21 cellular contexts compared by ENCODE assay signal in the genomic region with DNA sequence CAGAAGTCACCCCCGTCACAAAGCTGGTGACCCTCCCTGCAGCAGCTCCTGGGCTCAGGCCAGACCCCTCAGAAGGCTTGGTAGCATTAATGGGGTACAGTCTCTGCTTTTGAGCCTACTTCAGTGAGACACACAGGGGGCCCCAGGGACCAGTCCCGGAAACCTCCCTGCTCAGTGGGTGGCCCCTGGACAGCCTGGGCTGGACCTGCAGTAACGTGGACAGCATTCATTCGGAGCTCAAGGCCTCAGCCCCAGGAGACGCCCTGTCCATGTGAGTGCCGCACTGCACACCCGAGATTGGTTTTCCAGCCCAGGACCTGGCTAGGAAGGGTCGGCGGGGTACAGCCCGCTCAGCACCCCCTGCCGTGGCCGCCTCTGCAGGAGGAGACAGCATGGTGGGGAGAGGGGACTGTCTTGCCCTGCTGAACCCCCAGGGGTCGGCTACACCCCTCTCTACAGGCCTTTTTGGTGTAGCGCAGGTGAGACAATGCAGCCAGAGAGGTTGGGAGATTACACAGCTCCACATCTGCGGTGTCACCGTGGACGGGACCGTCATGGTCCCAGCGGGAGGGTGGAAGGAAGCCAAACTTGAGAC.
DNase-seq lines count a peak whose midpoint lies in the region; ATAC-seq, FAIRE-seq and TF ChIP-seq lines count a peak whose summit lies in the region.
"Had no signal": no experiment of that assay in that cellular context is flagged by ENCODE, and none has a peak within 500 bp of the region (broad histone marks: within the 10 kb centered on the region; RNA-seq: fewer than 3 reads in every experiment).

No MANE protein-coding gene starts in this region.

- H3K9me3 ChIP-seq in A549 = no peaks in the 10 kb centered on the region
- H3K9me3 ChIP-seq in BLaER1 = no peaks in the 10 kb centered on the region
- H3K9me3 ChIP-seq in T-helper 17 cell (ENCODE audit: control insufficient read depth, low read length, poor library complexity, severe bottlenecking) = no peaks in the 10 kb centered on the region
- H3K9me3 ChIP-seq in neuronal stem cell (replicated peaks in 1 of 2; ENCODE audit: control insufficient read depth in 2 of 2, insufficient read depth in 1 of 2, low read depth in 1 of 2, low read length in 2 of 2) = no peaks in the 10 kb centered on the region

- WGBS in A549 (ENCODE audit: missing lambda C conversion rate) = 96% methylated on average over 9 of the region's 19 CpGs
- no CpG with 5 or more reads among the region's 19 CpGs for WGBS in neuronal stem cell (ENCODE audit: extremely low coverage in 2 of 2, insufficient read length in 2 of 2, insufficient replicate concordance in 1 of 2), 2 donors

- peaks cover 8% of the 10 kb centered on the region; the same call in 1 of the 2 replicates for H3K36me3 ChIP-seq in BLaER1
- H3K36me3 ChIP-seq in neuronal stem cell (replicated peaks in 1 of 2; ENCODE audit: control insufficient read depth in 2 of 2, insufficient read depth in 2 of 2, low read length in 2 of 2) = peaks cover 0 to 3% of the 10 kb centered on the region in 2 donors

- POLR2A ChIA-PET in A549 (lab: Yijun Ruan, JAX) = no interaction called here

- H4K91ac ChIP-seq in neuronal stem cell (ENCODE audit: low read depth, low read length, poor library complexity) = no peak overlapping the region

- no peak for TF ChIP-seq POLR2A in A549 (IDR thresholded peaks at IDR 0.05; ENCODE audit: low read length)

- peak overlapping the region; percentile 19 for H2BK5ac ChIP-seq in neuronal stem cell (ENCODE audit: low read length)

- H2BK120ac ChIP-seq in neuronal stem cell (ENCODE audit: low read depth, low read length) = no peak overlapping the region

- no peak overlapping the region for H2BK15ac ChIP-seq in neuronal stem cell (ENCODE audit: low read length)

- H3K27me3 ChIP-seq in BLaER1 (no peaks in the 10 kb centered on the region), neuronal stem cell (ENCODE audit: control insufficient read depth in 3 of 3, insufficient read depth in 3 of 3, low read depth in 1 of 3, low read length in 3 of 3) (no peaks in the 10 kb centered on the region)

- no peak for TF ChIP-seq CTCF in A549 (IDR thresholded peaks at IDR 0.05)
- TF ChIP-seq CTCF in HFFc6 (IDR thresholded peaks at IDR 0.05) = no peak

- H3K36me3 Mint-ChIP-seq in T-helper 17 cell (ENCODE audit: low read depth) (peaks cover 4% of the 10 kb centered on the region), HFFc6 (ENCODE audit: low read depth) (peaks cover 16% of the 10 kb centered on the region)

- ATAC-seq in A549 (no peak), T-helper 17 cell (no peak)
- ATAC-seq: HCT116, Panc1 had no signal

- H4K20me1 ChIP-seq in BLaER1 = no peaks in the 10 kb centered on the region

- no peak for TF ChIP-seq EP300 in A549 (IDR thresholded peaks at IDR 0.05)

- H3K27ac ChIP-seq in A549 (peak overlapping the region; percentile 81 to 93), BLaER1 (no peak overlapping the region), neuronal stem cell (replicated peaks; ENCODE audit: low read length) (no peak overlapping the region)
- H3K27ac ChIP-seq: C4-2B had no signal

- DNase-seq in A549 (ENCODE audit: low read depth in 1 of 2, low spot score in 1 of 2) = no peak
- no peak for DNase-seq in T-helper 17 cell
- DNase-seq in neuronal stem cell (ENCODE audit: low spot score) = no peak
- no peak for DNase-seq in SIG-M5 (lab: John Stamatoyannopoulos, UW)
- DNase-seq in 8988T = no peak
- no peak for DNase-seq in HFFc6
- DNase-seq: CD8-positive, alpha-beta memory T cell; DMS53; GDM1; GOT3; Kasumi-1; NCI-H1417; NCI-H1694 treated with DMSO at 0.1 percent for 48 hours; NCI-H2081 treated with DMSO at 0.1 percent for 48 hours; NCI-H2171 treated with DMSO at 0.1 percent for 48 hours had no signal

- no peak for FAIRE-seq in A549 (lab: Jason Lieb, UNC)
- FAIRE-seq: D721Med, GM19239 had no signal

- H3K9ac ChIP-seq in BLaER1 (no peak overlapping the region; the same call in 1 of the 2 replicates), neuronal stem cell (ENCODE audit: low read depth, low read length, poor library complexity) (peak overlapping the region; percentile 18)

- H3K4me2 ChIP-seq in A549 (peak overlapping the region; percentile 27), BLaER1 (peak overlapping the region; percentile 82), neuronal stem cell (ENCODE audit: insufficient read depth, low read length, poor library complexity, severe bottlenecking) (no peak overlapping the region)

- H2BK12ac ChIP-seq in neuronal stem cell (ENCODE audit: low read length) = no peak overlapping the region

- H3K4me3 ChIP-seq in A549 = no peak overlapping the region
- H3K4me3 ChIP-seq in BLaER1 = no peak overlapping the region
- no peak overlapping the region for H3K4me3 ChIP-seq in neuronal stem cell (ENCODE audit: low read length in 2 of 2)

- peak overlapping the region; percentile 23 for H2AK5ac ChIP-seq in neuronal stem cell (ENCODE audit: low read depth, low read length)

- no peak for TF ChIP-seq RAD21 in A549 (conservative IDR thresholded peaks at IDR 0.05 in 1 of 2, IDR thresholded peaks at IDR 0.05 in 1 of 2)

- H3K79me1 ChIP-seq in neuronal stem cell (ENCODE audit: low read depth, low read length) = peaks cover 2% of the 10 kb centered on the region

- no peak overlapping the region for H2AFZ ChIP-seq in neuronal stem cell (ENCODE audit: low read length)

- peaks cover 49% of the 10 kb centered on the region for H3K4me1 ChIP-seq in A549
- peaks cover 66% of the 10 kb centered on the region for H3K4me1 ChIP-seq in BLaER1
- H3K4me1 ChIP-seq in neuronal stem cell (ENCODE audit: control insufficient read depth in 2 of 2, insufficient read depth in 1 of 2, low read depth in 1 of 2, low read length in 2 of 2) = peaks cover 9 to 11% of the 10 kb centered on the region in 2 donors

- no peaks in the 10 kb centered on the region for H3K9me3 Mint-ChIP-seq in HFFc6

- H3K4me3 Mint-ChIP-seq in T-helper 17 cell (no peak overlapping the region), HFFc6 (no peak overlapping the region)

- peak overlapping the region; percentile 27 for H3K23ac ChIP-seq in neuronal stem cell (ENCODE audit: low read depth, low read length, poor library complexity)

- no peak overlapping the region for H3K4ac ChIP-seq in neuronal stem cell (ENCODE audit: low read length)

- H3K27me3 Mint-ChIP-seq in T-helper 17 cell (peaks cover 8% of the 10 kb centered on the region), HFFc6 (ENCODE audit: insufficient read depth) (peaks cover 2% of the 10 kb centered on the region)

- H3K14ac ChIP-seq in neuronal stem cell (ENCODE audit: low read length) = no peak overlapping the region

- CTCF ChIA-PET in A549 (lab: Yijun Ruan, JAX) = no interaction called here

- peak overlapping the region; percentile 62 for H3K18ac ChIP-seq in neuronal stem cell (ENCODE audit: low read length)

- H4K8ac ChIP-seq in neuronal stem cell (ENCODE audit: low read depth, low read length) = no peak overlapping the region

- H3K27ac Mint-ChIP-seq in T-helper 17 cell = peak overlapping the region; percentile 27
- no peak overlapping the region for H3K27ac Mint-ChIP-seq in HFFc6
- H3K27ac Mint-ChIP-seq: CD8-positive, alpha-beta memory T cell had no signal

- H3K4me1 Mint-ChIP-seq in T-helper 17 cell (peaks cover 7% of the 10 kb centered on the region), HFFc6 (ENCODE audit: low read depth) (peaks cover 42% of the 10 kb centered on the region)

TF ChIP-seq in A549, 52 proteins besides CTCF, POLR2A, EP300 and RAD21:
- no peak for TF ChIP-seq RCOR1 (IDR thresholded peaks at IDR 0.05; ENCODE audit: low read depth, low read length)
- TF ChIP-seq, protein P1, sequence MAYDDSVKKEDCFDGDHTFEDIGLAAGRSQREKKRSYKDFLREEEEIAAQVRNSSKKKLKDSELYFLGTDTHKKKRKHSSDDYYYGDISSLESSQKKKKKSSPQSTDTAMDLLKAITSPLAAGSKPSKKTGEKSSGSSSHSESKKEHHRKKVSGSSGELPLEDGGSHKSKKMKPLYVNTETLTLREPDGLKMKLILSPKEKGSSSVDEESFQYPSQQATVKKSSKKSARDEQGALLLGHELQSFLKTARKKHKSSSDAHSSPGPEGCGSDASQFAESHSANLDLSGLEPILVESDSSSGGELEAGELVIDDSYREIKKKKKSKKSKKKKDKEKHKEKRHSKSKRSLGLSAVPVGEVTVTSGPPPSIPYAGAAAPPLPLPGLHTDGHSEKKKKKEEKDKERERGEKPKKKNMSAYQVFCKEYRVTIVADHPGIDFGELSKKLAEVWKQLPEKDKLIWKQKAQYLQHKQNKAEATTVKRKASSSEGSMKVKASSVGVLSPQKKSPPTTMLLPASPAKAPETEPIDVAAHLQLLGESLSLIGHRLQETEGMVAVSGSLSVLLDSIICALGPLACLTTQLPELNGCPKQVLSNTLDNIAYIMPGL (CRISPR knock-in tag; IDR thresholded peaks at IDR 0.05; ENCODE audit: borderline replicate concordance) = no peak
- TF ChIP-seq TFCP2L1 (CRISPR knock-in tag; IDR thresholded peaks at IDR 0.05) = no peak

Comparison
In these comparisons a context has a peak if more than half of its experiments do, and no peak if none do; other contexts are left out.
1. H3K27ac ChIP-seq: peak in A549 (2 of 2); none in BLaER1 (single experiment) and neuronal stem cell (single experiment).